In the genomic region with DNA sequence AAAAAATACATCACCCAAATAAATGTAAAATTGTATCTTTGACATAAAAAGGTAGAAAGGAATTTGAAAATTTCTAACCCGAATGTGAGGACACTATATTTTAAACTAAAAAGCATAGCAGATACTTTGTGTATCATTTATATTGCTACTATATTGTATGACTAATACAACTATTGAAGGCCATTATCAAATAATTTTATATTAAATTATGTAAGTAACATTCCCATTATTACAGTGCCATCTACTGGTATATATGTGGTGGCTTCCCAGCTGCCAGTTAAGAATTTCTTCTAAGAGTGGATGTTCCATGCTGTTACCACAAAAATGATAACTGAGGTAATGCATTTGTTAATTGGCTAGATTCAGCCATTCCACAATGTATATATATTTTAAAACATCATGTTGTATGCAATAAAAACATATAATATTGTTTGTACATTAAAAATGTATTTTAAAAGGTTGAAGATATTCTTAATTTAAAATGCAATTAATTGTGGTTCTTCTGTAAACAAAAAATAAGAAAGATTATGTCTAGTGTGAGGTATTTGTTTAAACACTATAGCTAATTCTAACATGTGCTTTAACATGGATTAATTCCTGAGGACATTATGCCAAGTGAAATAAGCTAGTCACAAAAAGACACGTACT, we compare ENCODE assay signal across 10 cellular contexts.
DNase-seq lines count a peak whose midpoint lies in the region; ATAC-seq and TF ChIP-seq lines count a peak whose summit lies in the region.
"Had no signal": no experiment of that assay in that cellular context is flagged by ENCODE, and none has a peak within 500 bp of the region (broad histone marks: within the 10 kb centered on the region; RNA-seq: fewer than 3 reads in every experiment).

No MANE protein-coding gene starts in this region.

- no peaks in the 10 kb centered on the region for H3K9me3 ChIP-seq in breast epithelium
- H3K9me3 ChIP-seq: SJSA1 had no signal

- TF ChIP-seq CTCF in breast epithelium (IDR thresholded peaks at IDR 0.05) = peak in 2 of 3 donors; percentile 43 to 45

- no peaks in the 10 kb centered on the region for H3K36me3 ChIP-seq in breast epithelium
- H3K36me3 ChIP-seq: SJSA1 had no signal

- in situ Hi-C loops in G401 (cut with HindIII; ENCODE audit: low sequenced_read_pairs) = no loop called here

- TF ChIP-seq POLR2A in breast epithelium (IDR thresholded peaks at IDR 0.05) = no peak

- DNase-seq in G401 (ENCODE audit: low spot score) (peak; percentile 24), NCI-H1694 (lab: John Stamatoyannopoulos, UW) (peak; percentile 32), breast epithelium (ENCODE audit: low spot score in 2 of 2) (no peak), lung microvascular endothelial cell (ENCODE audit: low read depth in 2 of 2) (peak; percentile 66 to 70), T-helper 2 cell (no peak), activated gamma-delta T cell treated with Interleukin-2 at 50 U/mL for 16 hours (no peak)
- DNase-seq in activated T-cell treated with anti-CD3 and anti-CD28 coated beads, Interleukin-2, amount 50 U/mL, for 48 hours = no peak
- DNase-seq: naive B cell had no signal

- ATAC-seq in GM19455 (IDR thresholded peaks at IDR 0.05; ENCODE audit: unreplicated experiment) = no peak

- no peaks in the 10 kb centered on the region for H3K27me3 ChIP-seq in breast epithelium
- H3K27me3 ChIP-seq: SJSA1 had no signal

- H3K27ac ChIP-seq in breast epithelium = no peak overlapping the region
- H3K27ac ChIP-seq: SJSA1 had no signal

- intact Hi-C loops in breast epithelium (cut with DNase I; ENCODE audit: low total_unique reads) = loop anchor here (5.0 kb wide), 1 partner anchor 534 kb away; no protein-coding TSS in a partner anchor

- H3K4me3 ChIP-seq in breast epithelium = no peak overlapping the region
- H3K4me3 ChIP-seq: SJSA1 had no signal

- H3K4me1 ChIP-seq in breast epithelium = no peaks in the 10 kb centered on the region

Comparison
In these comparisons a context has a peak if more than half of its experiments do, and no peak if none do; other contexts are left out.
1. DNase-seq: peak in G401 (single experiment), NCI-H1694 (single experiment) and lung microvascular endothelial cell (2 of 2); none in breast epithelium (0 of 2), T-helper 2 cell (0 of 5), activated gamma-delta T cell treated with Interleukin-2 at 50 U/mL for 16 hours (single experiment) and activated T-cell treated with anti-CD3 and anti-CD28 coated beads, Interleukin-2, amount 50 U/mL, for 48 hours (0 of 2).